ENCODE assay signal across 19 cellular contexts in genomic region chr14:79896009-79896408, GRCh38.
DNase-seq lines count a peak whose midpoint lies in the region; ATAC-seq, FAIRE-seq and TF ChIP-seq lines count a peak whose summit lies in the region.
"Had no signal": no experiment of that assay in that cellular context is flagged by ENCODE, and none has a peak within 500 bp of the region (broad histone marks: within the 10 kb centered on the region; RNA-seq: fewer than 3 reads in every experiment).

No MANE protein-coding gene starts in this region.

- no peak overlapping the region for H3K23ac ChIP-seq in IMR-90 (ENCODE audit: low read depth, low read length)
- no peak overlapping the region for H3K23ac ChIP-seq in mesenchymal stem cell (ENCODE audit: low read length in 2 of 2)

- H3K36me3 Mint-ChIP-seq in activated T-cell treated with anti-CD3 and anti-CD28 coated beads, Interleukin-2, amount 50 U/mL, for 24 hours (ENCODE audit: low read depth) = no peaks in the 10 kb centered on the region
- H3K36me3 Mint-ChIP-seq in activated CD4-positive, alpha-beta T cell treated with anti-CD3 and anti-CD28 coated beads, Interleukin-2, amount 10 ng/mL, durations not matched to agents 24 days and 14 days (ENCODE audit: low read depth) = no peaks in the 10 kb centered on the region

- no TSS peak for BruUV-seq in IMR-90 (replicated peaks; lab: Mats Ljungman, UMichigan)

- no peak for TF ChIP-seq CTCF in AG09309 (IDR thresholded peaks at IDR 0.05; ENCODE audit: control insufficient read depth, insufficient read depth, low read depth, low read length, missing control alignments)
- no peak for TF ChIP-seq CTCF in IMR-90 (conservative IDR thresholded peaks at IDR 0.05; ENCODE audit: low read depth, low read length)

- no peaks in the 10 kb centered on the region for H3K27me3 Mint-ChIP-seq in activated T-cell treated with anti-CD3 and anti-CD28 coated beads, Interleukin-2, amount 50 U/mL, for 24 hours
- H3K27me3 Mint-ChIP-seq in activated CD4-positive, alpha-beta T cell treated with anti-CD3 and anti-CD28 coated beads, Interleukin-2, amount 10 ng/mL, durations not matched to agents 24 days and 14 days = no peaks in the 10 kb centered on the region

- no peaks in the 10 kb centered on the region for H4K20me1 ChIP-seq in IMR-90 (ENCODE audit: insufficient read depth, low read length)

- no peak for ATAC-seq in IMR-90 (ENCODE audit: low read depth)
- ATAC-seq in HG03469 (IDR thresholded peaks at IDR 0.05; ENCODE audit: unreplicated experiment) = no peak
- ATAC-seq: GM23338 had no signal

- DNase-seq in AG09309 (ENCODE audit: low read depth) = peak; percentile 23
- peak; percentile 33 for DNase-seq in IMR-90
- peak; percentile 18 for DNase-seq in mesenchymal stem cell
- DNase-seq in activated T-cell treated with anti-CD3 and anti-CD28 coated beads, Interleukin-2, amount 50 U/mL, for 24 hours = no peak
- no peak for DNase-seq in NCI-H187 (lab: John Stamatoyannopoulos, UW)
- no peak for DNase-seq in activated CD4-positive, alpha-beta T cell treated with anti-CD3 and anti-CD28 coated beads, Interleukin-2, amount 10 ng/mL, durations not matched to agents 24 days and 14 days
- DNase-seq: DMS79, GDM1, KBM-7, NCI-H1092, NCI-H1694, NCI-H2171, NCI-H446 treated with DMSO at 0.1 percent for 48 hours, NCI-H774 had no signal

- TF ChIP-seq POLR2A in IMR-90 (IDR thresholded peaks at IDR 0.05; ENCODE audit: low read depth, low read length) = no peak

- H4K8ac ChIP-seq in IMR-90 (ENCODE audit: low read depth in 2 of 2, low read length in 2 of 2) (no peak overlapping the region), mesenchymal stem cell (ENCODE audit: low read length) (no peak overlapping the region)

- H3K4me3 ChIP-seq in AG09309 (ENCODE audit: control insufficient read depth, low read depth, low read length) = no peak overlapping the region
- H3K4me3 ChIP-seq in IMR-90 (ENCODE audit: insufficient read depth, low read depth, low read length) = no peak overlapping the region
- H3K4me3 ChIP-seq in mesenchymal stem cell (ENCODE audit: insufficient read depth in 1 of 2, low read depth in 1 of 2, low read length in 2 of 2) = no peak overlapping the region
- H3K4me3 ChIP-seq: GM23338 had no signal

- H3K27ac ChIP-seq in IMR-90 (ENCODE audit: insufficient read depth, low read length) (no peak overlapping the region), mesenchymal stem cell (ENCODE audit: low read length, poor library complexity, severe bottlenecking) (no peak overlapping the region)
- H3K27ac ChIP-seq: HL-60 had no signal

- H2BK5ac ChIP-seq in IMR-90 (ENCODE audit: low read depth, low read length, poor library complexity, severe bottlenecking) (no peak overlapping the region), mesenchymal stem cell (ENCODE audit: low read depth, low read length, poor library complexity, severe bottlenecking) (no peak overlapping the region)

- H3K4ac ChIP-seq in IMR-90 (ENCODE audit: low read depth, low read length) (no peak overlapping the region), mesenchymal stem cell (ENCODE audit: low read depth in 1 of 2, low read length in 2 of 2) (no peak overlapping the region)

- no peak overlapping the region for H3K27ac Mint-ChIP-seq in activated T-cell treated with anti-CD3 and anti-CD28 coated beads, Interleukin-2, amount 50 U/mL, for 24 hours
- no peak overlapping the region for H3K27ac Mint-ChIP-seq in activated CD4-positive, alpha-beta T cell treated with anti-CD3 and anti-CD28 coated beads, Interleukin-2, amount 10 ng/mL, durations not matched to agents 24 days and 14 days
- H3K27ac Mint-ChIP-seq: GM23338 had no signal

- peak; percentile 37 for FAIRE-seq in endometrium (lab: Jason Lieb, UNC)
- FAIRE-seq: A204.1 had no signal

- in situ Hi-C loops in IMR-90 (cut with MboI; ENCODE audit: low sequenced_read_pairs) = no loop called here

- no peak overlapping the region for H2BK20ac ChIP-seq in IMR-90 (ENCODE audit: low read depth, low read length)

- no peak overlapping the region for H3K9ac ChIP-seq in IMR-90 (ENCODE audit: low read depth, low read length)
- no peak overlapping the region for H3K9ac ChIP-seq in mesenchymal stem cell (ENCODE audit: low read length)

- no peak overlapping the region for H2BK12ac ChIP-seq in mesenchymal stem cell (ENCODE audit: low read length in 2 of 2)

- WGBS in IMR-90 (ENCODE audit: extremely low coverage in 2 of 2, insufficient read length in 1 of 2), 2 experiments = no CpG with 5 or more reads among the region's 1 CpG
- WGBS in mesenchymal stem cell = 93% methylated on average over 1 of the region's 1 CpG

- dilution Hi-C loops in IMR-90 (cut with HindIII; ENCODE audit: low sequenced_read_pairs, unreplicated experiment) = no loop called here

- H3K36me3 ChIP-seq in IMR-90 (ENCODE audit: control insufficient read depth, insufficient read depth, low read length) = no peaks in the 10 kb centered on the region
- no peaks in the 10 kb centered on the region for H3K36me3 ChIP-seq in mesenchymal stem cell (ENCODE audit: control insufficient read depth in 1 of 2, insufficient read depth in 2 of 2, low read depth in 1 of 2, low read length in 2 of 2)

- no peaks in the 10 kb centered on the region for H3K4me1 Mint-ChIP-seq in activated T-cell treated with anti-CD3 and anti-CD28 coated beads, Interleukin-2, amount 50 U/mL, for 24 hours (ENCODE audit: low read depth)
- H3K4me1 Mint-ChIP-seq in activated CD4-positive, alpha-beta T cell treated with anti-CD3 and anti-CD28 coated beads, Interleukin-2, amount 10 ng/mL, durations not matched to agents 24 days and 14 days = no peaks in the 10 kb centered on the region
- H3K4me1 Mint-ChIP-seq: GM23338 had no signal

- no peak overlapping the region for H3K4me3 Mint-ChIP-seq in activated T-cell treated with anti-CD3 and anti-CD28 coated beads, Interleukin-2, amount 50 U/mL, for 24 hours
- no peak overlapping the region for H3K4me3 Mint-ChIP-seq in activated CD4-positive, alpha-beta T cell treated with anti-CD3 and anti-CD28 coated beads, Interleukin-2, amount 10 ng/mL, durations not matched to agents 24 days and 14 days
- H3K4me3 Mint-ChIP-seq: GM23338 had no signal

- no peak overlapping the region for H2BK15ac ChIP-seq in IMR-90 (ENCODE audit: low read depth, low read length)
- H2BK15ac ChIP-seq in mesenchymal stem cell (ENCODE audit: low read depth, poor library complexity, severe bottlenecking) = no peak overlapping the region

- CTCF ChIA-PET in IMR-90 (lab: Yijun Ruan, JAX) = interaction anchor here (0.8 kb wide), 1 partner anchor 54 kb away, joined by 3 read pairs; no protein-coding TSS in a partner anchor

- H2AFZ ChIP-seq in IMR-90 (replicated peaks; ENCODE audit: low read length, poor library complexity) = no peak overlapping the region
- H2AFZ ChIP-seq in mesenchymal stem cell (ENCODE audit: low read depth, low read length) = no peak overlapping the region
- H2AFZ ChIP-seq: GM23338 had no signal

- no peak overlapping the region for H4K5ac ChIP-seq in IMR-90 (ENCODE audit: low read depth, low read length)

- POLR2A ChIA-PET in IMR-90 (lab: Charles Lee; ENCODE audit: unreplicated experiment) = no interaction called here

- H3K14ac ChIP-seq in IMR-90 (replicated peaks; ENCODE audit: low read depth, low read length) (no peak overlapping the region), mesenchymal stem cell (ENCODE audit: low read length in 2 of 2) (no peak overlapping the region)

- intact Hi-C loops in IMR-90 (cut with micrococcal nuclease) = no loop called here
- intact Hi-C loops in activated CD4-positive, alpha-beta T cell treated with anti-CD3 and anti-CD28 coated beads, Interleukin-2, amount 10 ng/mL, durations not matched to agents 24 days and 14 days (cut with micrococcal nuclease) = no loop called here

- H4K91ac ChIP-seq in IMR-90 (ENCODE audit: insufficient read depth, low read depth, low read length) (no peak overlapping the region), mesenchymal stem cell (ENCODE audit: low read length) (no peak overlapping the region)

- H3K9me3 ChIP-seq in IMR-90 (ENCODE audit: control insufficient read depth, insufficient read depth, low read length) (no peaks in the 10 kb centered on the region), mesenchymal stem cell (ENCODE audit: control insufficient read depth, low read length) (peaks cover 4% of the 10 kb centered on the region)

- no peak overlapping the region for H2AK5ac ChIP-seq in IMR-90 (ENCODE audit: low read depth, low read length)
- H2AK5ac ChIP-seq in mesenchymal stem cell (ENCODE audit: low read length, severe bottlenecking) = no peak overlapping the region

- H3K4me2 ChIP-seq in IMR-90 (ENCODE audit: low read depth, low read length) = no peak overlapping the region
- H3K4me2 ChIP-seq in mesenchymal stem cell (ENCODE audit: low read length, poor library complexity, severe bottlenecking) = no peak overlapping the region
- H3K4me2 ChIP-seq: GM23338 had no signal

- no peaks in the 10 kb centered on the region for H3K9me1 ChIP-seq in IMR-90 (ENCODE audit: insufficient read depth, low read length)

- no peak for TF ChIP-seq RAD21 in IMR-90 (IDR thresholded peaks at IDR 0.05; ENCODE audit: low read length)

- H3K27me3 ChIP-seq in IMR-90 (ENCODE audit: control insufficient read depth, insufficient read depth, low read length) = no peaks in the 10 kb centered on the region
- H3K27me3 ChIP-seq in mesenchymal stem cell (ENCODE audit: control insufficient read depth in 1 of 2, insufficient read depth in 1 of 2, low read length in 2 of 2) = no peaks in the 10 kb centered on the region

- H3K56ac ChIP-seq in IMR-90 (ENCODE audit: extremely low read depth, insufficient read depth, low read length) = no peak overlapping the region

- H3K79me1 ChIP-seq in IMR-90 (ENCODE audit: low read depth in 1 of 2, low read length in 2 of 2) = no peaks in the 10 kb centered on the region
- no peaks in the 10 kb centered on the region for H3K79me1 ChIP-seq in mesenchymal stem cell (replicated peaks; ENCODE audit: low read length, poor library complexity, severe bottlenecking)

- H2BK120ac ChIP-seq in IMR-90 (ENCODE audit: low read depth, low read length) (no peak overlapping the region), mesenchymal stem cell (ENCODE audit: low read depth, low read length) (no peak overlapping the region)

- peaks cover 2% of the 10 kb centered on the region for H3K9me3 Mint-ChIP-seq in activated T-cell treated with anti-CD3 and anti-CD28 coated beads, Interleukin-2, amount 50 U/mL, for 24 hours
- peaks cover 9% of the 10 kb centered on the region for H3K9me3 Mint-ChIP-seq in activated CD4-positive, alpha-beta T cell treated with anti-CD3 and anti-CD28 coated beads, Interleukin-2, amount 10 ng/mL, durations not matched to agents 24 days and 14 days
- H3K9me3 Mint-ChIP-seq: GM23338 had no signal

- H3K18ac ChIP-seq in IMR-90 (ENCODE audit: low read depth, low read length) = no peak overlapping the region
- no peak overlapping the region for H3K18ac ChIP-seq in mesenchymal stem cell (ENCODE audit: low read depth in 1 of 2, low read length in 2 of 2)

- no peaks in the 10 kb centered on the region for H3K4me1 ChIP-seq in IMR-90 (ENCODE audit: control insufficient read depth, insufficient read depth, low read length)
- H3K4me1 ChIP-seq in mesenchymal stem cell (ENCODE audit: control insufficient read depth, insufficient read depth, low read depth, low read length) = no peaks in the 10 kb centered on the region

- no peak overlapping the region for H2AK9ac ChIP-seq in IMR-90 (replicated peaks; ENCODE audit: low read depth, low read length, poor library complexity)

TF ChIP-seq in IMR-90, 13 proteins besides CTCF, POLR2A, EP300 and RAD21 (continues in another document):
- TF ChIP-seq CHD1 (IDR thresholded peaks at IDR 0.05; ENCODE audit: low read depth, low read length) (no peak), SMC3 (IDR thresholded peaks at IDR 0.05; ENCODE audit: low read depth, low read length) (no peak)

Comparison
In these comparisons a context has a peak if more than half of its experiments do, and no peak if none do; other contexts are left out.
1. DNase-seq: peak in AG09309 (single experiment), IMR-90 (single experiment) and mesenchymal stem cell (single experiment); none in activated T-cell treated with anti-CD3 and anti-CD28 coated beads, Interleukin-2, amount 50 U/mL, for 24 hours (single experiment), NCI-H187 (0 of 2) and activated CD4-positive, alpha-beta T cell treated with anti-CD3 and anti-CD28 coated beads, Interleukin-2, amount 10 ng/mL, durations not matched to agents 24 days and 14 days (single experiment).